Comparison of ENCODE assay signal across 1 cellular context in the genomic region with DNA sequence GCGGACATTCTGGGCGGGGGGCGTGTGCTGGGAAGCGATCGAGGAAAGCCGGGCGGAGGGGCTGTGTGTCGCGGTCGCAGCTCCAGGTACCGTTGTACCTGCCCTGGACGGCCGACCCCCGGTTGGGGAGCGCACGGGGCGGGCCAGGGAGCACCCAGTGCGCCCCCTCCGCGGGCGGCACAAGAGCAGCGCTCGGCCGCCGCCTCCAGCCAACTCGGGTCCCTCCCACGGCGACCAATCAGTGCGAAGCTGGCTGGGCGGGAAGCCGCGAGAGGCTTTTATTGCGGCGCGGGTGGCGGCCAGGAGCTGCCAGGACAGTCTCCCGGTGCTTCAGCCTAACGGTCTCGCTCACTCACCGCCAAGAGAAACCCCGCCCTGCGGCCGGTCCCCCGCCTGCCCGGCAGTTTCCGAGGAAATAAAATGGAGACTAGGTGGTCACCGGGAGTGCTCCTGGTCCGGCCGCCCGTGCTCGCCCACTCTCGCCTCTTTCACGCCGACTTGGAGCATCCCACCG.
TF ChIP-seq lines count a peak whose summit lies in the region.

No MANE protein-coding gene starts in this region.

TF ChIP-seq in HEK293, 187 proteins besides CTCF, POLR2A, EP300 and RAD21 (continued from another document and continues in another):
- TF ChIP-seq, protein P1, sequence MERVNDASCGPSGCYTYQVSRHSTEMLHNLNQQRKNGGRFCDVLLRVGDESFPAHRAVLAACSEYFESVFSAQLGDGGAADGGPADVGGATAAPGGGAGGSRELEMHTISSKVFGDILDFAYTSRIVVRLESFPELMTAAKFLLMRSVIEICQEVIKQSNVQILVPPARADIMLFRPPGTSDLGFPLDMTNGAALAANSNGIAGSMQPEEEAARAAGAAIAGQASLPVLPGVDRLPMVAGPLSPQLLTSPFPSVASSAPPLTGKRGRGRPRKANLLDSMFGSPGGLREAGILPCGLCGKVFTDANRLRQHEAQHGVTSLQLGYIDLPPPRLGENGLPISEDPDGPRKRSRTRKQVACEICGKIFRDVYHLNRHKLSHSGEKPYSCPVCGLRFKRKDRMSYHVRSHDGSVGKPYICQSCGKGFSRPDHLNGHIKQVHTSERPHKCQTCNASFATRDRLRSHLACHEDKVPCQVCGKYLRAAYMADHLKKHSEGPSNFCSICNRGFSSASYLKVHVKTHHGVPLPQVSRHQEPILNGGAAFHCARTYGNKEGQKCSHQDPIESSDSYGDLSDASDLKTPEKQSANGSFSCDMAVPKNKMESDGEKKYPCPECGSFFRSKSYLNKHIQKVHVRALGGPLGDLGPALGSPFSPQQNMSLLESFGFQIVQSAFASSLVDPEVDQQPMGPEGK (tag by site-specific recombination; IDR thresholded peaks at IDR 0.05), result peak; percentile 87
- TF ChIP-seq ZNF274 (IDR thresholded peaks at IDR 0.05; ENCODE audit: low read length), result no peak
- TF ChIP-seq ZNF274 (tag by site-specific recombination; IDR thresholded peaks at IDR 0.05; ENCODE audit: borderline replicate concordance), result no peak
- no peak for TF ChIP-seq SALL2 (tag by site-specific recombination; IDR thresholded peaks at IDR 0.05; ENCODE audit: borderline replicate concordance)
- TF ChIP-seq ZNF266 (tag by site-specific recombination; IDR thresholded peaks at IDR 0.05; ENCODE audit: low read depth), result no peak
- peak; percentile 23; the same call in 1 of the 2 replicates for TF ChIP-seq ZNF561 (tag by site-specific recombination; IDR thresholded peaks at IDR 0.05; ENCODE audit: borderline replicate concordance)
- peak; percentile 72 for TF ChIP-seq EGR2 (tag by site-specific recombination; IDR thresholded peaks at IDR 0.05; ENCODE audit: low read depth)
- no peak for TF ChIP-seq ZNF404 (tag by site-specific recombination; IDR thresholded peaks at IDR 0.05)
- TF ChIP-seq ZNF423 (tag by site-specific recombination; IDR thresholded peaks at IDR 0.05), result peak; percentile 75
- 0 out of 2 replicates have a peak, but pooled peaks have one; percentile 19 for TF ChIP-seq TSHZ1 (tag by site-specific recombination; IDR thresholded peaks at IDR 0.05; ENCODE audit: borderline replicate concordance)
- peak; percentile 34; the same call in 1 of the 2 replicates for TF ChIP-seq BCL11A (tag by site-specific recombination; IDR thresholded peaks at IDR 0.05; ENCODE audit: low read depth)
- no peak for TF ChIP-seq ZNF37A (tag by site-specific recombination; IDR thresholded peaks at IDR 0.05)
- TF ChIP-seq ZNF132 (tag by site-specific recombination; IDR thresholded peaks at IDR 0.05; ENCODE audit: borderline replicate concordance), result no peak
- no peak for TF ChIP-seq BCL6B (tag by site-specific recombination; IDR thresholded peaks at IDR 0.05)
- TF ChIP-seq ATF2 (tag by site-specific recombination; IDR thresholded peaks at IDR 0.05; ENCODE audit: low read depth), result no peak
- TF ChIP-seq HOXD13 (CRISPR knock-in tag; IDR thresholded peaks at IDR 0.05; ENCODE audit: borderline replicate concordance), result peak; percentile 78; the same call in 1 of the 2 replicates
- peak; percentile 90; the same call in 1 of the 2 replicates for TF ChIP-seq OVOL3 (tag by site-specific recombination; IDR thresholded peaks at IDR 0.05)
- no peak for TF ChIP-seq ZNF629 (tag by site-specific recombination; IDR thresholded peaks at IDR 0.05)
- no peak for TF ChIP-seq ZSCAN5A (tag by site-specific recombination; IDR thresholded peaks at IDR 0.05)
- TF ChIP-seq, protein P2, sequence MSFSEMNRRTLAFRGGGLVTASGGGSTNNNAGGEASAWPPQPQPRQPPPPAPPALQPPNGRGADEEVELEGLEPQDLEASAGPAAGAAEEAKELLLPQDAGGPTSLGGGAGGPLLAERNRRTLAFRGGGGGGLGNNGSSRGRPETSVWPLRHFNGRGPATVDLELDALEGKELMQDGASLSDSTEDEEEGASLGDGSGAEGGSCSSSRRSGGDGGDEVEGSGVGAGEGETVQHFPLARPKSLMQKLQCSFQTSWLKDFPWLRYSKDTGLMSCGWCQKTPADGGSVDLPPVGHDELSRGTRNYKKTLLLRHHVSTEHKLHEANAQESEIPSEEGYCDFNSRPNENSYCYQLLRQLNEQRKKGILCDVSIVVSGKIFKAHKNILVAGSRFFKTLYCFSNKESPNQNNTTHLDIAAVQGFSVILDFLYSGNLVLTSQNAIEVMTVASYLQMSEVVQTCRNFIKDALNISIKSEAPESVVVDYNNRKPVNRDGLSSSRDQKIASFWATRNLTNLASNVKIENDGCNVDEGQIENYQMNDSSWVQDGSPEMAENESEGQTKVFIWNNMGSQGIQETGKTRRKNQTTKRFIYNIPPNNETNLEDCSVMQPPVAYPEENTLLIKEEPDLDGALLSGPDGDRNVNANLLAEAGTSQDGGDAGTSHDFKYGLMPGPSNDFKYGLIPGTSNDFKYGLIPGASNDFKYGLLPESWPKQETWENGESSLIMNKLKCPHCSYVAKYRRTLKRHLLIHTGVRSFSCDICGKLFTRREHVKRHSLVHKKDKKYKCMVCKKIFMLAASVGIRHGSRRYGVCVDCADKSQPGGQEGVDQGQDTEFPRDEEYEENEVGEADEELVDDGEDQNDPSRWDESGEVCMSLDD (tag by site-specific recombination; IDR thresholded peaks at IDR 0.05), result peak; percentile 12; the same call in 1 of the 2 replicates
- TF ChIP-seq ZNF121 (tag by site-specific recombination; IDR thresholded peaks at IDR 0.05), result no peak
- no peak for TF ChIP-seq TRIM28 (IDR thresholded peaks at IDR 0.05; ENCODE audit: borderline replicate concordance, low read length)
- peak; percentile 80 for TF ChIP-seq ZIC2 (tag by site-specific recombination; IDR thresholded peaks at IDR 0.05)
- no peak for TF ChIP-seq ZNF223 (tag by site-specific recombination; IDR thresholded peaks at IDR 0.05)
- TF ChIP-seq ZBTB20 (tag by site-specific recombination; IDR thresholded peaks at IDR 0.05), result no peak
- no peak for TF ChIP-seq SP7 (tag by site-specific recombination; IDR thresholded peaks at IDR 0.05)
- TF ChIP-seq ZNF660 (tag by site-specific recombination; IDR thresholded peaks at IDR 0.05), result no peak
- TF ChIP-seq ZEB2 (tag by site-specific recombination; IDR thresholded peaks at IDR 0.05), result peak; percentile 49; the same call in 1 of the 2 replicates
- TF ChIP-seq MYNN (tag by site-specific recombination; IDR thresholded peaks at IDR 0.05; ENCODE audit: borderline replicate concordance), result peak; percentile 97
- TF ChIP-seq, protein P3, sequence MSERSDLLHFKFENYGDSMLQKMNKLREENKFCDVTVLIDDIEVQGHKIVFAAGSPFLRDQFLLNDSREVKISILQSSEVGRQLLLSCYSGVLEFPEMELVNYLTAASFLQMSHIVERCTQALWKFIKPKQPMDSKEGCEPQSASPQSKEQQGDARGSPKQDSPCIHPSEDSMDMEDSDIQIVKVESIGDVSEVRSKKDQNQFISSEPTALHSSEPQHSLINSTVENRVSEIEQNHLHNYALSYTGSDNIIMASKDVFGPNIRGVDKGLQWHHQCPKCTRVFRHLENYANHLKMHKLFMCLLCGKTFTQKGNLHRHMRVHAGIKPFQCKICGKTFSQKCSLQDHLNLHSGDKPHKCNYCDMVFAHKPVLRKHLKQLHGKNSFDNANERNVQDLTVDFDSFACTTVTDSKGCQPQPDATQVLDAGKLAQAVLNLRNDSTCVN (tag by site-specific recombination; optimal IDR thresholded peaks at IDR 0.05), result peak; percentile 78
- no peak for TF ChIP-seq ZNF214 (tag by site-specific recombination; IDR thresholded peaks at IDR 0.05; ENCODE audit: borderline replicate concordance)
- TF ChIP-seq FEZF1 (tag by site-specific recombination; IDR thresholded peaks at IDR 0.05), result peak; percentile 88
- TF ChIP-seq, protein P4, sequence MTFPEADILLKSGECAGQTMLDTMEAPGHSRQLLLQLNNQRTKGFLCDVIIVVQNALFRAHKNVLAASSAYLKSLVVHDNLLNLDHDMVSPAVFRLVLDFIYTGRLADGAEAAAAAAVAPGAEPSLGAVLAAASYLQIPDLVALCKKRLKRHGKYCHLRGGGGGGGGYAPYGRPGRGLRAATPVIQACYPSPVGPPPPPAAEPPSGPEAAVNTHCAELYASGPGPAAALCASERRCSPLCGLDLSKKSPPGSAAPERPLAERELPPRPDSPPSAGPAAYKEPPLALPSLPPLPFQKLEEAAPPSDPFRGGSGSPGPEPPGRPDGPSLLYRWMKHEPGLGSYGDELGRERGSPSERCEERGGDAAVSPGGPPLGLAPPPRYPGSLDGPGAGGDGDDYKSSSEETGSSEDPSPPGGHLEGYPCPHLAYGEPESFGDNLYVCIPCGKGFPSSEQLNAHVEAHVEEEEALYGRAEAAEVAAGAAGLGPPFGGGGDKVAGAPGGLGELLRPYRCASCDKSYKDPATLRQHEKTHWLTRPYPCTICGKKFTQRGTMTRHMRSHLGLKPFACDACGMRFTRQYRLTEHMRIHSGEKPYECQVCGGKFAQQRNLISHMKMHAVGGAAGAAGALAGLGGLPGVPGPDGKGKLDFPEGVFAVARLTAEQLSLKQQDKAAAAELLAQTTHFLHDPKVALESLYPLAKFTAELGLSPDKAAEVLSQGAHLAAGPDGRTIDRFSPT (tag by site-specific recombination; IDR thresholded peaks at IDR 0.05), result peak; percentile 51
- TF ChIP-seq SP3 (tag by site-specific recombination; IDR thresholded peaks at IDR 0.05), result peak; percentile 68
- TF ChIP-seq ZNF19 (tag by site-specific recombination; IDR thresholded peaks at IDR 0.05; ENCODE audit: low read depth), result no peak
- TF ChIP-seq KLF9 (tag by site-specific recombination; IDR thresholded peaks at IDR 0.05; ENCODE audit: low read depth), result peak; percentile 77
- no peak for TF ChIP-seq ZNF2 (tag by site-specific recombination; IDR thresholded peaks at IDR 0.05)
- TF ChIP-seq, protein P5, sequence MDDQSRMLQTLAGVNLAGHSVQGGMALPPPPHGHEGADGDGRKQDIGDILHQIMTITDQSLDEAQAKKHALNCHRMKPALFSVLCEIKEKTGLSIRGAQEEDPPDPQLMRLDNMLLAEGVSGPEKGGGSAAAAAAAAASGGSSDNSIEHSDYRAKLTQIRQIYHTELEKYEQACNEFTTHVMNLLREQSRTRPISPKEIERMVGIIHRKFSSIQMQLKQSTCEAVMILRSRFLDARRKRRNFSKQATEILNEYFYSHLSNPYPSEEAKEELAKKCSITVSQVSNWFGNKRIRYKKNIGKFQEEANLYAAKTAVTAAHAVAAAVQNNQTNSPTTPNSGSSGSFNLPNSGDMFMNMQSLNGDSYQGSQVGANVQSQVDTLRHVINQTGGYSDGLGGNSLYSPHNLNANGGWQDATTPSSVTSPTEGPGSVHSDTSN (CRISPR knock-in tag; IDR thresholded peaks at IDR 0.05), result peak; percentile 25; the same call in 1 of the 2 replicates
- no peak for TF ChIP-seq ZNF157 (tag by site-specific recombination; IDR thresholded peaks at IDR 0.05)
- 0 out of 2 replicates have a peak, but pooled peaks have one; percentile 11 for TF ChIP-seq ZSCAN4 (tag by site-specific recombination; IDR thresholded peaks at IDR 0.05)
